In genomic region chr10:74787457-74787856, GRCh38 we compare ENCODE assay signal across 15 cellular contexts.
"Had no signal": no experiment of that assay in that cellular context is flagged by ENCODE, and none has a peak within 500 bp of the region (broad histone marks: within the 10 kb centered on the region; RNA-seq: fewer than 3 reads in every experiment).

No MANE protein-coding gene starts in this region.

- H3K9me3 ChIP-seq: psoas muscle, tibial nerve had no signal

- H3K27me3 ChIP-seq: foreskin keratinocyte, hepatocyte, neural progenitor cell, tibial nerve had no signal

- H3K27ac Mint-ChIP-seq: activated CD4-positive, alpha-beta memory T cell treated with anti-CD3 and anti-CD28 coated beads for 36 hours; activated CD4-positive, alpha-beta T cell treated with anti-CD3 and anti-CD28 coated beads for 36 hours; activated naive CD8-positive, alpha-beta T cell treated with anti-CD3 and anti-CD28 coated beads for 36 hours; effector memory CD8-positive, alpha-beta T cell; neural progenitor cell; stimulated activated naive CD8-positive, alpha-beta T cell treated with anti-CD3 and anti-CD28 coated beads, Interleukin-15, Interleukin-2, amounts not matched to agents 100 ng/mL and 50 ng/mL, for 24 hours had no signal

- H2AFZ ChIP-seq: hepatocyte, neural progenitor cell had no signal

- H3K4me3 Mint-ChIP-seq: activated CD4-positive, alpha-beta memory T cell treated with anti-CD3 and anti-CD28 coated beads for 36 hours; activated CD4-positive, alpha-beta T cell treated with anti-CD3 and anti-CD28 coated beads for 36 hours; activated naive CD8-positive, alpha-beta T cell treated with anti-CD3 and anti-CD28 coated beads for 36 hours; effector memory CD8-positive, alpha-beta T cell; naive thymus-derived CD4-positive, alpha-beta T cell; stimulated activated naive CD8-positive, alpha-beta T cell treated with anti-CD3 and anti-CD28 coated beads, Interleukin-15, Interleukin-2, amounts not matched to agents 100 ng/mL and 50 ng/mL, for 24 hours had no signal

- H3K36me3 ChIP-seq: neural progenitor cell, tibial nerve had no signal

- ATAC-seq: activated CD4-positive, alpha-beta T cell treated with anti-CD3 and anti-CD28 coated beads for 36 hours; effector memory CD8-positive, alpha-beta T cell; foreskin keratinocyte; naive thymus-derived CD4-positive, alpha-beta T cell; psoas muscle; right cardiac atrium had no signal

- H3K9ac ChIP-seq: neural progenitor cell had no signal

- DNase-seq: activated CD4-positive, alpha-beta memory T cell treated with anti-CD3 and anti-CD28 coated beads for 36 hours; activated CD4-positive, alpha-beta T cell treated with anti-CD3 and anti-CD28 coated beads for 36 hours; activated naive CD8-positive, alpha-beta T cell treated with anti-CD3 and anti-CD28 coated beads for 36 hours; amniotic stem cell; effector memory CD8-positive, alpha-beta T cell; foreskin keratinocyte; mesenchymal stem cell; naive thymus-derived CD4-positive, alpha-beta T cell; psoas muscle; right cardiac atrium; stimulated activated CD4-positive, alpha-beta T cell treated with anti-CD3 and anti-CD28 coated beads, Interleukin-2, amount 100 ng/mL, for 24 hours had no signal

- H3K36me3 Mint-ChIP-seq: activated CD4-positive, alpha-beta memory T cell treated with anti-CD3 and anti-CD28 coated beads for 36 hours; activated naive CD8-positive, alpha-beta T cell treated with anti-CD3 and anti-CD28 coated beads for 36 hours; neural progenitor cell had no signal

- H3K4me3 ChIP-seq: hepatocyte, neural progenitor cell, psoas muscle, tibial nerve had no signal

- H3K27me3 Mint-ChIP-seq: activated CD4-positive, alpha-beta memory T cell treated with anti-CD3 and anti-CD28 coated beads for 36 hours; activated CD4-positive, alpha-beta T cell treated with anti-CD3 and anti-CD28 coated beads for 36 hours; activated naive CD8-positive, alpha-beta T cell treated with anti-CD3 and anti-CD28 coated beads for 36 hours; effector memory CD8-positive, alpha-beta T cell; naive thymus-derived CD4-positive, alpha-beta T cell; stimulated activated naive CD8-positive, alpha-beta T cell treated with anti-CD3 and anti-CD28 coated beads, Interleukin-15, Interleukin-2, amounts not matched to agents 100 ng/mL and 50 ng/mL, for 24 hours had no signal

- H3K4me2 ChIP-seq: hepatocyte, neural progenitor cell had no signal

- H3K79me2 ChIP-seq: hepatocyte had no signal

- H3K27ac ChIP-seq: foreskin keratinocyte, hepatocyte, neural progenitor cell, psoas muscle, tibial nerve had no signal

- H3K9me3 Mint-ChIP-seq: activated CD4-positive, alpha-beta memory T cell treated with anti-CD3 and anti-CD28 coated beads for 36 hours; activated naive CD8-positive, alpha-beta T cell treated with anti-CD3 and anti-CD28 coated beads for 36 hours; effector memory CD8-positive, alpha-beta T cell; neural progenitor cell; stimulated activated naive CD8-positive, alpha-beta T cell treated with anti-CD3 and anti-CD28 coated beads, Interleukin-15, Interleukin-2, amounts not matched to agents 100 ng/mL and 50 ng/mL, for 24 hours had no signal

- H3K4me1 ChIP-seq: foreskin keratinocyte, neural progenitor cell, psoas muscle, tibial nerve had no signal

- H3K4me1 Mint-ChIP-seq: activated CD4-positive, alpha-beta T cell treated with anti-CD3 and anti-CD28 coated beads for 36 hours; activated naive CD8-positive, alpha-beta T cell treated with anti-CD3 and anti-CD28 coated beads for 36 hours; neural progenitor cell had no signal
